Comparison of ENCODE assay signal across 12 cellular contexts in the genomic region with DNA sequence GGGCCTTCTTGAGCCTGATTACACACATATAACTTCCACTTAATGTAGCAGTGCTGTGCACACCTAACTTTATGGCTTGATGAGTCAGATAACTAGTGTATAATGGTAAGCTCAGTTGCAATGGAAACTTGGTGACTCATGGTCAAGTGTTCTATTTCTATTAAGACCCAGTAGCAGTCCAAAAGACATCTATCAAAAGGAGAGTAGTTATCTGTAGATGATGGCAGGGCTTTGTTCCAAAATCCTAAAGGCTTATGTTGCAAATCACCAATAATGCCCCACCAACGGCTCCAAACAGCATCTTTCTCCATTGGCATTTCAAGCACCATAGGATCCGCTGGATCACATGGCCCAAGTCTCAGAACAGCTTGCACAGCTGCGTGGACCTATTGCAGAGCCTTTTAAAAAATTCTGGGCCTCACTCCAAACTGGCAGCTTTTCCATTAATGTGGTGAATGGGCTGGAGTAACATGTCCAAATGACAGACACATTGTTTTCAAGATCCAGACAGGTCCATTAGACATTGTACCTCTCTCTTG.
A peak's percentile ranks its signal among the peaks of the same experiment; 100 is the strongest.
DNase-seq lines count a peak whose midpoint lies in the region; ATAC-seq and TF ChIP-seq lines count a peak whose summit lies in the region.
"Had no signal": no experiment of that assay in that cellular context is flagged by ENCODE, and none has a peak within 500 bp of the region (broad histone marks: within the 10 kb centered on the region; RNA-seq: fewer than 3 reads in every experiment).

No MANE protein-coding gene starts in this region.

- H3K4me1 ChIP-seq in mammary epithelial cell (ENCODE audit: insufficient read depth, low read length), result no peaks in the 10 kb centered on the region
- no peaks in the 10 kb centered on the region for H3K4me1 ChIP-seq in mucosa of descending colon (ENCODE audit: low read depth)

- no peaks in the 10 kb centered on the region for H4K20me1 ChIP-seq in mammary epithelial cell (ENCODE audit: insufficient read depth, low read length)

- intact Hi-C loops in mammary epithelial cell (cut with micrococcal nuclease), result no loop called here
- intact Hi-C loops in mucosa of descending colon (cut with DNase I, micrococcal nuclease), result no loop called here

- H3K9ac ChIP-seq in mammary epithelial cell (ENCODE audit: insufficient read depth, low read length), result no peak overlapping the region
- H3K9ac ChIP-seq: KMS-11 had no signal

- no peaks in the 10 kb centered on the region; the same call in 1 of the 2 replicates for H3K9me3 ChIP-seq in MG63
- no peaks in the 10 kb centered on the region for H3K9me3 ChIP-seq in mammary epithelial cell (replicated peaks; ENCODE audit: insufficient read depth, low read length)
- no peaks in the 10 kb centered on the region for H3K9me3 ChIP-seq in mucosa of descending colon

- ATAC-seq in mucosa of descending colon (peak; percentile 99), HG02623 (IDR thresholded peaks at IDR 0.05; ENCODE audit: unreplicated experiment) (no peak)

- no peak overlapping the region for H3K4me2 ChIP-seq in mammary epithelial cell (ENCODE audit: insufficient read depth, low read depth, low read length)
- H3K4me2 ChIP-seq: KMS-11 had no signal

- POLR2A ChIA-PET in BJ (lab: Charles Lee), result no interaction called here

- H3K36me3 ChIP-seq in BJ (ENCODE audit: control insufficient read depth, insufficient read depth, low read length) (no peaks in the 10 kb centered on the region), MG63 (no peaks in the 10 kb centered on the region), mammary epithelial cell (ENCODE audit: insufficient read depth, low read length) (no peaks in the 10 kb centered on the region), mucosa of descending colon (ENCODE audit: low read depth) (no peaks in the 10 kb centered on the region)

- DNase-seq in BJ (ENCODE audit: low read depth), result peak; percentile 60
- peak; percentile 57 for DNase-seq in MG63
- DNase-seq in mammary epithelial cell, result peak; percentile 83
- peak in 1 of 3 donors; percentile 16 for DNase-seq in mucosa of descending colon
- DNase-seq in NCI-H2227 (lab: John Stamatoyannopoulos, UW; ENCODE audit: unreplicated experiment), result no peak
- no peak for DNase-seq in NCI-H187 treated with DMSO at 0.1 percent for 48 hours (lab: John Stamatoyannopoulos, UW)
- DNase-seq in stimulated activated naive CD4-positive, alpha-beta T cell (lab: John Stamatoyannopoulos, UW), result no peak
- DNase-seq: activated CD8-positive, alpha-beta memory T cell treated with anti-CD3 and anti-CD28 coated beads for 24 hours; cerebellar nuclear complex; SHP77 had no signal

- BruUV-seq in mammary epithelial cell (replicated peaks; lab: Mats Ljungman, UMichigan), result no TSS peak

- H3K4me3 ChIP-seq in BJ (ENCODE audit: low read depth, low read length) (no peak overlapping the region), MG63 (no peak overlapping the region), mammary epithelial cell (replicated peaks in 1 of 3; ENCODE audit: insufficient read depth in 1 of 3, low read depth in 2 of 3, low read length in 3 of 3) (no peak overlapping the region), mucosa of descending colon (no peak overlapping the region)

- CTCF ChIA-PET in BJ (lab: Yijun Ruan, JAX), result interaction anchor here (1.3 kb wide), 1 partner anchor 11 kb away, joined by 4 read pairs; no protein-coding TSS in a partner anchor
- CTCF ChIA-PET in mammary epithelial cell (lab: Charles Lee; ENCODE audit: low non-redundant PET), result interaction anchor here (0.7 kb wide), 1 partner anchor 66 kb away, joined by 5 read pairs; no protein-coding TSS in a partner anchor

- dilution Hi-C loops in mammary epithelial cell (cut with HindIII; ENCODE audit: low sequenced_read_pairs), result no loop called here

- H2AFZ ChIP-seq in mammary epithelial cell (ENCODE audit: low read depth, low read length), result no peak overlapping the region

- no peak overlapping the region for H3K27ac ChIP-seq in mammary epithelial cell (ENCODE audit: insufficient read depth, low read depth, low read length)
- H3K27ac ChIP-seq: KMS-11 had no signal

- no peaks in the 10 kb centered on the region for H3K79me2 ChIP-seq in mammary epithelial cell (ENCODE audit: insufficient read depth, low read length)

- TF ChIP-seq CTCF in BJ (IDR thresholded peaks at IDR 0.05; ENCODE audit: insufficient read depth, low read depth, low read length), result no peak
- no peak for TF ChIP-seq CTCF in mammary epithelial cell (conservative IDR thresholded peaks at IDR 0.05 in 1 of 2, IDR thresholded peaks at IDR 0.05 in 1 of 2; ENCODE audit: extremely low read depth in 1 of 2, insufficient read depth in 1 of 2, low read depth in 1 of 2, low read length in 2 of 2)
- TF ChIP-seq CTCF in mucosa of descending colon (IDR thresholded peaks at IDR 0.05), result no peak

- 72% methylated on average over 3 of the region's 3 CpGs for WGBS in mammary epithelial cell (ENCODE audit: low coverage, missing lambda C conversion rate)

- H3K27me3 ChIP-seq in BJ (ENCODE audit: control insufficient read depth, insufficient read depth, low read length), result no peaks in the 10 kb centered on the region
- H3K27me3 ChIP-seq in MG63, result no peaks in the 10 kb centered on the region
- no peaks in the 10 kb centered on the region for H3K27me3 ChIP-seq in mammary epithelial cell (ENCODE audit: insufficient read depth, low read length)

- in situ Hi-C loops in mammary epithelial cell (cut with MboI; ENCODE audit: low sequenced_read_pairs in 2 of 2), result no loop called here

Comparison
In these comparisons a context has a peak if more than half of its experiments do, and no peak if none do; other contexts are left out.
1. DNase-seq: peak in BJ (single experiment), MG63 (single experiment) and mammary epithelial cell (single experiment); none in NCI-H2227 (single experiment), NCI-H187 treated with DMSO at 0.1 percent for 48 hours (single experiment) and stimulated activated naive CD4-positive, alpha-beta T cell (0 of 6).